23 cellular contexts compared by ENCODE assay signal in genomic region chr5:179221877-179222220, GRCh38.
"Had no signal": no experiment of that assay in that cellular context is flagged by ENCODE, and none has a peak within 500 bp of the region (broad histone marks: within the 10 kb centered on the region; RNA-seq: fewer than 3 reads in every experiment).

No MANE protein-coding gene starts in this region.

- H3K4me1 ChIP-seq: SJCRH30 had no signal

- H3K36me3 ChIP-seq: SJCRH30 had no signal

- H3K27ac ChIP-seq: SJCRH30 had no signal

- ATAC-seq: HepG2, SK-N-SH treated with all-trans-retinoic acid at 6 μM for 48 hours had no signal

- H3K9me3 ChIP-seq: MG63, SJCRH30 had no signal

- H3K27me3 ChIP-seq: MG63, SJCRH30 had no signal

- DNase-seq: IMR-90, Karpas-422, KG1, MG63, NCI-H1092, NCI-H1105 treated with DMSO at 0.1 percent for 48 hours, NCI-H1417 treated with DMSO at 0.1 percent for 48 hours, NCI-H146, NCI-H1694 treated with DMSO at 0.1 percent for 48 hours, NCI-H2029, NCI-H2081 treated with DMSO at 0.1 percent for 48 hours, NCI-H2171, NCI-H226, NCI-H446, NCI-H510A, NCI-H524 treated with DMSO at 0.1 percent for 48 hours, NCI-H69, NCI-H774, RPMI8226, SHP77 treated with DMSO at 0.1 percent for 48 hours, SJCRH30 had no signal

- H3K4me3 ChIP-seq: MG63, SJCRH30 had no signal
